ENCODE assay signal across 33 cellular contexts in genomic region chr5:33929925-33930690, GRCh38. TPM values are rescaled to one million over a fixed set of nuclear protein-coding genes. Genes with fewer than 3 reads are reported as not detected.
DNase-seq lines count a peak whose midpoint lies in the region; ATAC-seq and TF ChIP-seq lines count a peak whose summit lies in the region.
"Had no signal": no experiment of that assay in that cellular context is flagged by ENCODE, and none has a peak within 500 bp of the region (broad histone marks: within the 10 kb centered on the region; RNA-seq: fewer than 3 reads in every experiment).

No MANE protein-coding gene starts in this region.

- peak; percentile 72 for DNase-seq in EL
- peak; percentile 85 for DNase-seq in RPMI7951 (ENCODE audit: low read depth)
- peak; percentile 41 to 72 for DNase-seq in foreskin keratinocyte
- no peak for DNase-seq in H7
- DNase-seq in stimulated activated naive CD8-positive, alpha-beta T cell treated with anti-CD3 and anti-CD28 coated beads, Interleukin-15, Interleukin-2, amounts not matched to agents 100 U/mL and 50 U/mL, for 24 hours = no peak
- DNase-seq: activated CD4-positive, alpha-beta T cell treated with anti-CD3 and anti-CD28 coated beads, Interleukin-2, amount 50 U/mL, for 4 hours; activated CD8-positive, alpha-beta memory T cell treated with anti-CD3 and anti-CD28 coated beads, Interleukin-2, amount 50 U/mL, for 4 hours; activated naive CD4-positive, alpha-beta T cell treated with anti-CD3 and anti-CD28 coated beads for 36 hours; C1 segment of cervical spinal cord; caudate nucleus; cortex of kidney; GF-D8; hippocampal formation; immature natural killer cell; left colon; NCI-H1417 treated with DMSO at 0.1 percent for 48 hours; NCI-H2081; NCI-H2227 treated with DMSO at 0.1 percent for 48 hours; NCI-H69; Right ventricle myocardium superior; stimulated activated CD4-positive, alpha-beta T cell treated with anti-CD3 and anti-CD28 coated beads, Interleukin-15, amount 100 ng/mL, for 24 hours; stimulated activated CD4-positive, alpha-beta T cell treated with anti-CD3 and anti-CD28 coated beads, Interleukin-4, amount 100 ng/mL, for 4 hours; T-helper 2 cell; transverse colon had no signal

- H3K4me1 ChIP-seq in foreskin keratinocyte = no peaks in the 10 kb centered on the region
- H3K4me1 ChIP-seq: transverse colon had no signal

- H3K36me3 ChIP-seq in H7 (replicated peaks; ENCODE audit: control insufficient read depth, insufficient read depth, low read length) = no peaks in the 10 kb centered on the region
- H3K36me3 ChIP-seq: transverse colon had no signal

- no peaks in the 10 kb centered on the region for H3K27me3 ChIP-seq in foreskin keratinocyte
- H3K27me3 ChIP-seq in H7 (ENCODE audit: control insufficient read depth, insufficient read depth, low read length) = no peaks in the 10 kb centered on the region
- H3K27me3 ChIP-seq: transverse colon had no signal

- no peak for TF ChIP-seq CTCF in foreskin keratinocyte (conservative IDR thresholded peaks at IDR 0.05)

- H3K4me3 ChIP-seq in H7 (ENCODE audit: insufficient read depth, low read depth, low read length) = no peak overlapping the region
- H3K4me3 ChIP-seq: transverse colon had no signal

- no peak overlapping the region for H3K27ac ChIP-seq in foreskin keratinocyte
- H3K27ac ChIP-seq: KMS-11, transverse colon had no signal

- peak; percentile 40 for ATAC-seq in GM18868 (IDR thresholded peaks at IDR 0.05; ENCODE audit: unreplicated experiment)
- ATAC-seq in foreskin keratinocyte = no peak
- ATAC-seq in GM21529 (IDR thresholded peaks at IDR 0.05; ENCODE audit: unreplicated experiment) = no peak
- no peak for ATAC-seq in HG03378 (IDR thresholded peaks at IDR 0.05; ENCODE audit: unreplicated experiment)
- ATAC-seq in stimulated activated naive CD8-positive, alpha-beta T cell treated with anti-CD3 and anti-CD28 coated beads, Interleukin-15, Interleukin-2, amounts not matched to agents 100 U/mL and 50 U/mL, for 24 hours = no peak
- ATAC-seq: esophagus mucosa, left colon had no signal

RNA-seq across cellular contexts. Expression of gene RXFP3, which starts 6.1 kb away (rescaled TPM):
- total RNA-seq in RPMI7951 (2014; rRNA removed; shearing (Covaris generic)) = not detected in 2 replicates
- not detected in 2 replicates for total RNA-seq in foreskin keratinocyte
- not detected in 2 replicates for polyA plus RNA-seq in foreskin keratinocyte
- total RNA-seq in H7 (2014; rRNA removed; shearing (Covaris generic)) = 0.22 TPM in 1 of 2 replicates, not detected in the other
- total RNA-seq: activated naive CD4-positive, alpha-beta T cell treated with anti-CD3 and anti-CD28 coated beads for 36 hours; activated T-helper 1 cell treated with anti-CD3 and anti-CD28 coated beads, Interleukin-12 subunit alpha, Interleukin-12 subunit beta, Interleukin-2, Interleukin-4 antibody, amounts not matched to agents 30 ng/mL and 10 ng/mL and 1 ng/mL, durations not matched to agents 14 hours and 24 hours and 36 hours; esophagus mucosa; left colon; osteoblast; pulmonary artery endothelial cell; Right ventricle myocardium superior; transverse colon had no signal
- polyA plus RNA-seq: immature natural killer cell had no signal

RNA-seq across cellular contexts. Expression of gene ADAMTS12, which starts 38.3 kb away (rescaled TPM):
- 30.0 and 31.7 TPM in 2 replicates for total RNA-seq in RPMI7951 (2014; rRNA removed; shearing (Covaris generic))
- 0.14 and 0.41 TPM in 2 replicates for total RNA-seq in foreskin keratinocyte
- 0.06 and 0.13 TPM in 2 replicates for polyA plus RNA-seq in foreskin keratinocyte
- total RNA-seq in H7 (2014; rRNA removed; shearing (Covaris generic)) = 2.7 and 3.0 TPM in 2 replicates
- total RNA-seq: activated naive CD4-positive, alpha-beta T cell treated with anti-CD3 and anti-CD28 coated beads for 36 hours; activated T-helper 1 cell treated with anti-CD3 and anti-CD28 coated beads, Interleukin-12 subunit alpha, Interleukin-12 subunit beta, Interleukin-2, Interleukin-4 antibody, amounts not matched to agents 30 ng/mL and 10 ng/mL and 1 ng/mL, durations not matched to agents 14 hours and 24 hours and 36 hours; pulmonary artery endothelial cell had no signal
- polyA plus RNA-seq: immature natural killer cell had no signal

RNA-seq across cellular contexts. Expression of gene SLC45A2, which starts 54.4 kb away (rescaled TPM):
- total RNA-seq in RPMI7951 (2014; rRNA removed; shearing (Covaris generic)) = 0.49 and 2.0 TPM in 2 replicates
- total RNA-seq in foreskin keratinocyte = not detected in 2 replicates
- polyA plus RNA-seq in foreskin keratinocyte = not detected in 2 replicates
- total RNA-seq in H7 (2014; rRNA removed; shearing (Covaris generic)) = 0.14 TPM in 1 of 2 replicates, not detected in the other
- total RNA-seq: activated naive CD4-positive, alpha-beta T cell treated with anti-CD3 and anti-CD28 coated beads for 36 hours; esophagus mucosa; HT1080; Right ventricle myocardium superior had no signal
- polyA plus RNA-seq: immature natural killer cell had no signal

Comparison
In these comparisons a context has a peak if more than half of its experiments do, and no peak if none do; other contexts are left out.
1. DNase-seq: peak in EL (single experiment), RPMI7951 (single experiment) and foreskin keratinocyte (2 of 2); none in H7 (single experiment) and stimulated activated naive CD8-positive, alpha-beta T cell treated with anti-CD3 and anti-CD28 coated beads, Interleukin-15, Interleukin-2, amounts not matched to agents 100 U/mL and 50 U/mL, for 24 hours (single experiment).